In the genomic region with DNA sequence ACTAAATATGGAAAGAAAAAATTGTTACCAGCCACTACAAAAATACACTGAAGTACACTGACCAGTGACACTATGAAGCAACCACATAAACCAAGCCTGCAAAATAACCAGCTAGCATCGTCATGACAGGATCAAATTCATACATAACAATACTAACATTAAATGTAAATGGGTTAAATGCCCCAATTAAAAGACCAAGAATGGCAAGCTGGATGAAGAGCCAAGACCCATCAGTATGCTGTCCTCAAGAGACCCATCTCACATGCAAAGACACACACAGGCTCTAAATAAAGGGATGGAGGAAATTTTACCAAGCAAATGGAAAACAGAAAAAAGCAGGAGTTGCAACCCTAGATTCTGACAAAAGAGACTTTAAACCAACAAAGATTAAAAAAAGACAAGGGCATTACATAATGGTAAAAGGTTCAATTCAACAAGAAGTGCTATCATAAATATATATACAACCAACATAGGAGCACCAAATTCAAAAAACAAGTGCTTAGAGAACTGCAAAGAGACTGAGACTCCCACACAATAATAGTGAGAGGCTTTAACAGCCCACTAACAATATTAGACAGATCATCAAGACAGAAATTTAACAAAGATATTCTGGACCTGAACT, we compare ENCODE assay signal across 26 cellular contexts.
DNase-seq lines count a peak whose midpoint lies in the region; ATAC-seq, FAIRE-seq and TF ChIP-seq lines count a peak whose summit lies in the region.
"Had no signal": no experiment of that assay in that cellular context is flagged by ENCODE, and none has a peak within 500 bp of the region (broad histone marks: within the 10 kb centered on the region; RNA-seq: fewer than 3 reads in every experiment).

No MANE protein-coding gene starts in this region.

- POLR2A ChIA-PET in GM12878 (lab: Charles Lee) = no interaction called here

- no peaks in the 10 kb centered on the region for H3K79me2 ChIP-seq in GM12878 (ENCODE audit: control insufficient read depth, insufficient read depth, low read length)

- TF ChIP-seq RAD21 in GM12878 (IDR thresholded peaks at IDR 0.05; ENCODE audit: insufficient read depth, low read depth, low read length) = no peak

- H3K9me3 ChIP-seq in GM12878 (replicated peaks; ENCODE audit: control insufficient read depth, insufficient read depth, low read length) = no peaks in the 10 kb centered on the region; the same call in 1 of the 3 replicates

- TF ChIP-seq POLR2A in GM12878 (IDR thresholded peaks at IDR 0.05; ENCODE audit: low read depth, low read length) = no peak

- no peak overlapping the region for H2AFZ ChIP-seq in GM12878 (ENCODE audit: control insufficient read depth, low read depth, low read length)

- H3K27ac ChIP-seq in GM12878 (ENCODE audit: control insufficient read depth, insufficient read depth) = no peak overlapping the region
- H3K27ac ChIP-seq: 22Rv1, SJSA1 had no signal

- H4K20me1 ChIP-seq in GM12878 (ENCODE audit: control insufficient read depth, insufficient read depth) = no peaks in the 10 kb centered on the region

- H3K36me3 ChIP-seq in GM12878 (ENCODE audit: control insufficient read depth in 2 of 2, insufficient read depth in 2 of 2, low read length in 1 of 2) = no peaks in the 10 kb centered on the region; a peak in 1 of 4 replicates

- H3K4me3 ChIP-seq in AG10803 (ENCODE audit: low read length) (no peak overlapping the region), GM12878 (no peak overlapping the region)
- H3K4me3 ChIP-seq: SJSA1 had no signal

- no peaks in the 10 kb centered on the region for H3K27me3 ChIP-seq in GM12878 (replicated peaks in 1 of 2; ENCODE audit: control insufficient read depth in 2 of 2, insufficient read depth in 2 of 2, low read length in 1 of 2)
- H3K27me3 ChIP-seq: BE2C, SJSA1 had no signal

- peaks cover 64% of the 10 kb centered on the region for H3K36me3 Mint-ChIP-seq in endothelial cell (ENCODE audit: low read depth, unreplicated experiment)
- H3K36me3 Mint-ChIP-seq in activated CD4-positive, alpha-beta T cell treated with anti-CD3 and anti-CD28 coated beads, Interleukin-2, amount 10 ng/mL, durations not matched to agents 24 days and 14 days (ENCODE audit: low read depth) = peaks cover 57% of the 10 kb centered on the region

- peaks cover 6% of the 10 kb centered on the region for H3K9me3 Mint-ChIP-seq in endothelial cell (ENCODE audit: unreplicated experiment)
- peaks cover 43% of the 10 kb centered on the region for H3K9me3 Mint-ChIP-seq in activated CD4-positive, alpha-beta T cell treated with anti-CD3 and anti-CD28 coated beads, Interleukin-2, amount 10 ng/mL, durations not matched to agents 24 days and 14 days

- no peak overlapping the region for H3K4me2 ChIP-seq in GM12878 (ENCODE audit: control insufficient read depth, insufficient read depth)

- H3K9ac ChIP-seq in GM12878 (ENCODE audit: control insufficient read depth, insufficient read depth, low read length) = no peak overlapping the region

- H3K4me1 Mint-ChIP-seq in endothelial cell (ENCODE audit: unreplicated experiment) = peaks cover 10% of the 10 kb centered on the region
- H3K4me1 Mint-ChIP-seq in activated CD4-positive, alpha-beta T cell treated with anti-CD3 and anti-CD28 coated beads, Interleukin-2, amount 10 ng/mL, durations not matched to agents 24 days and 14 days = peaks cover 6% of the 10 kb centered on the region
- H3K4me1 Mint-ChIP-seq: CD14-positive monocyte had no signal

- DNase-seq in AG10803 (ENCODE audit: low read depth) (peak; percentile 17), GM12878 (ENCODE audit: low read depth, low spot score) (no peak), endothelial cell (ENCODE audit: low spot score) (no peak), fibroblast of peridontal ligament (ENCODE audit: extremely low read depth) (peak; percentile 9), HPDE6-E6E7 (ENCODE audit: extremely low spot score) (no peak)
- DNase-seq in activated CD4-positive, alpha-beta T cell treated with anti-CD3 and anti-CD28 coated beads, Interleukin-2, amount 10 ng/mL, durations not matched to agents 24 days and 14 days = no peak
- DNase-seq: BE2C; CD8-positive, alpha-beta memory T cell; DMS 273 treated with DMSO at 0.1 percent for 48 hours; DMS79; EL; GDM1; Kasumi-1; NCI-H2029 treated with DMSO at 0.1 percent for 48 hours; NCI-H446 treated with DMSO at 0.1 percent for 48 hours; NCI-H526 treated with DMSO at 0.1 percent for 48 hours; Right ventricle myocardium superior; RPMI8226 had no signal

- no peak overlapping the region for H3K27ac Mint-ChIP-seq in endothelial cell (ENCODE audit: unreplicated experiment)
- no peak overlapping the region for H3K27ac Mint-ChIP-seq in activated CD4-positive, alpha-beta T cell treated with anti-CD3 and anti-CD28 coated beads, Interleukin-2, amount 10 ng/mL, durations not matched to agents 24 days and 14 days
- H3K27ac Mint-ChIP-seq: CD14-positive monocyte; CD8-positive, alpha-beta memory T cell had no signal

- CTCF ChIA-PET in GM12878 (lab: Yijun Ruan, JAX) = interaction anchor here (0.7 to 1.5 kb wide), 2 partner anchors 322 to 577 kb away, joined by 3 to 4 read pairs; no protein-coding TSS in a partner anchor

- no peaks in the 10 kb centered on the region for H3K4me1 ChIP-seq in GM12878 (ENCODE audit: control insufficient read depth, insufficient read depth, low read length)
- H3K4me1 ChIP-seq: BE2C, SJSA1 had no signal

- H3K4me3 Mint-ChIP-seq in endothelial cell (ENCODE audit: unreplicated experiment) = peak overlapping the region; percentile 33
- no peak overlapping the region for H3K4me3 Mint-ChIP-seq in activated CD4-positive, alpha-beta T cell treated with anti-CD3 and anti-CD28 coated beads, Interleukin-2, amount 10 ng/mL, durations not matched to agents 24 days and 14 days
- H3K4me3 Mint-ChIP-seq: CD14-positive monocyte; CD8-positive, alpha-beta memory T cell had no signal

- SMC1A ChIA-PET in GM12878 (lab: Charles Lee; ENCODE audit: uncharacterized antibody, unreplicated experiment) = interaction anchor here (0.7 kb wide), 1 partner anchor 13 kb away, joined by 4 read pairs; no protein-coding TSS in a partner anchor

- peaks cover 4% of the 10 kb centered on the region for H3K27me3 Mint-ChIP-seq in endothelial cell (ENCODE audit: unreplicated experiment)
- no peaks in the 10 kb centered on the region for H3K27me3 Mint-ChIP-seq in activated CD4-positive, alpha-beta T cell treated with anti-CD3 and anti-CD28 coated beads, Interleukin-2, amount 10 ng/mL, durations not matched to agents 24 days and 14 days
- H3K27me3 Mint-ChIP-seq: CD8-positive, alpha-beta memory T cell had no signal

- in situ Hi-C loops in GM12878 (cut with MboI) = no loop called here

- no peak for TF ChIP-seq CTCF in AG10803 (conservative IDR thresholded peaks at IDR 0.05; ENCODE audit: low read length)
- no peak for TF ChIP-seq CTCF in GM12878 (IDR thresholded peaks at IDR 0.05 in 2 of 3, conservative IDR thresholded peaks at IDR 0.05 in 1 of 3; ENCODE audit: control insufficient read depth in 2 of 3, extremely low read depth in 1 of 3, insufficient read depth in 1 of 3, low read depth in 3 of 3, low read length in 3 of 3)
- no peak for TF ChIP-seq CTCF in endothelial cell (IDR thresholded peaks at IDR 0.05; ENCODE audit: unreplicated experiment)

- RAD21 ChIA-PET in GM12878 (lab: Charles Lee; ENCODE audit: unreplicated experiment) = no interaction called here

- no peak for TF ChIP-seq EP300 in GM12878 (IDR thresholded peaks at IDR 0.05; ENCODE audit: borderline replicate concordance in 1 of 2, control insufficient read depth in 1 of 2, low read depth in 2 of 2, low read length in 2 of 2)

- FAIRE-seq in GM12878 (lab: Jason Lieb, UNC) = no peak
- FAIRE-seq: GM12891, H54, HepG2 had no signal

- BruUV-seq in GM12878 (replicated peaks; lab: Mats Ljungman, UMichigan) = no TSS peak

- WGBS in GM12878 (ENCODE audit: insufficient coverage, insufficient replicate concordance, low lambda C conversion rate, missing lambda C conversion rate) = 79% methylated on average over 1 of the region's 1 CpG

- ATAC-seq in GM12878 (no peak), GM18909 (IDR thresholded peaks at IDR 0.05; ENCODE audit: poor library complexity, unreplicated experiment) (no peak), HG02678 (IDR thresholded peaks at IDR 0.05; ENCODE audit: unreplicated experiment) (no peak)
- ATAC-seq: HepG2 had no signal

- intact Hi-C loops in GM12878 (cut with micrococcal nuclease; ENCODE audit: unreplicated experiment) = no loop called here
- intact Hi-C loops in activated CD4-positive, alpha-beta T cell treated with anti-CD3 and anti-CD28 coated beads, Interleukin-2, amount 10 ng/mL, durations not matched to agents 24 days and 14 days (cut with micrococcal nuclease) = no loop called here

TF ChIP-seq in GM12878, 131 proteins besides CTCF, POLR2A, EP300 and RAD21:
- no peak for TF ChIP-seq SPI1 (IDR thresholded peaks at IDR 0.05; ENCODE audit: borderline replicate concordance, insufficient read depth, low read depth, low read length)
- peak; percentile 39; the same call in 1 of the 2 replicates for TF ChIP-seq CBX5 (IDR thresholded peaks at IDR 0.05; ENCODE audit: low read depth)
- TF ChIP-seq ZNF687 (IDR thresholded peaks at IDR 0.05) = no peak

Comparison
In these comparisons a context has a peak if more than half of its experiments do, and no peak if none do; other contexts are left out.
1. DNase-seq: peak in AG10803 (single experiment) and fibroblast of peridontal ligament (single experiment); none in GM12878 (single experiment), endothelial cell (single experiment), HPDE6-E6E7 (single experiment) and activated CD4-positive, alpha-beta T cell treated with anti-CD3 and anti-CD28 coated beads, Interleukin-2, amount 10 ng/mL, durations not matched to agents 24 days and 14 days (single experiment).